In genomic region chr1:222464841-222465210, GRCh38 we compare ENCODE assay signal across 8 cellular contexts.
A peak's percentile ranks its signal among the peaks of the same experiment; 100 is the strongest.
DNase-seq lines count a peak whose midpoint lies in the region; ATAC-seq and TF ChIP-seq lines count a peak whose summit lies in the region.

No MANE protein-coding gene starts in this region.

- POLR2A ChIA-PET in HEK293T (lab: Yijun Ruan, JAX) (interaction anchor here (1.5 to 2.0 kb wide), 4 partner anchors 125 to 179 kb away, joined by 5 to 8 read pairs (median 6); partner anchors contain the start of gene TAF1A), WTC11 (lab: Charles Lee) (no interaction called here)

- CTCF ChIA-PET in HEK293T (lab: Yijun Ruan, JAX) (interaction anchor here (0.8 to 2.4 kb wide), 6 partner anchors 9 to 1064 kb away, joined by 3 to 20 read pairs (median 4); no protein-coding TSS in a partner anchor), WTC11 (lab: Charles Lee) (interaction anchor here (0.6 to 3.6 kb wide), 12 partner anchors 8 to 294 kb away, joined by 3 to 40 read pairs (median 4); no protein-coding TSS in a partner anchor)

- peak overlapping the region; percentile 72 for H3K27ac ChIP-seq in caudate nucleus (ENCODE audit: low read depth, low read length)

- H3K4me3 ChIP-seq in kidney epithelial cell (ENCODE audit: low read depth, low read length): peak overlapping the region; percentile 33

- in situ Hi-C loops in G401 (cut with HindIII; ENCODE audit: low sequenced_read_pairs): no loop called here

- TF ChIP-seq CTCF in WTC11 (IDR thresholded peaks at IDR 0.05) (no peak), kidney epithelial cell (IDR thresholded peaks at IDR 0.05; ENCODE audit: insufficient read depth, low read length, poor library complexity, severe bottlenecking) (no peak)

- peak overlapping the region; percentile 81; the same call in 1 of the 2 replicates for H3K27ac Mint-ChIP-seq in WTC11

- H3K4me1 Mint-ChIP-seq in WTC11: peaks cover 3% of the 10 kb centered on the region

- H3K36me3 ChIP-seq in kidney epithelial cell (ENCODE audit: control insufficient read depth, insufficient read depth, low read length): no peaks in the 10 kb centered on the region

- no peaks in the 10 kb centered on the region for H3K27me3 ChIP-seq in kidney epithelial cell (ENCODE audit: control insufficient read depth, insufficient read depth, low read length)

- no peaks in the 10 kb centered on the region for H3K27me3 Mint-ChIP-seq in WTC11 (ENCODE audit: low read depth)

- H3K9me3 Mint-ChIP-seq in WTC11: peaks cover 25% of the 10 kb centered on the region

- peak overlapping the region; percentile 89 for H3K4me3 Mint-ChIP-seq in WTC11

- DNase-seq in G401 (ENCODE audit: low spot score): peak; percentile 60
- peak; percentile 48 for DNase-seq in HEK293T (ENCODE audit: extremely low spot score)
- DNase-seq in NCI-H1092 (lab: John Stamatoyannopoulos, UW): peak; percentile 28
- DNase-seq in WTC11 (ENCODE audit: low spot score): peak; percentile 65
- DNase-seq in caudate nucleus (lab: John Stamatoyannopoulos, UW): peak in 41 of 61 donors; percentile 0 to 70 (median 38)
- DNase-seq in kidney epithelial cell (ENCODE audit: low read depth): no peak
- peak; percentile 45 to 69 for DNase-seq in stimulated activated CD4-positive, alpha-beta T cell treated with anti-CD3 and anti-CD28 coated beads, Interleukin-1b, Interleukin-23, amount 100 ng/mL, for 4 hours (ENCODE audit: low read depth in 2 of 2)
- no peak for DNase-seq in GM19240 (ENCODE audit: insufficient read length, low spot score)

- ATAC-seq in WTC11: peak; percentile 4; the same call in 1 of the 2 replicates

- H3K36me3 Mint-ChIP-seq in WTC11: 0 out of 2 replicates have a peak, but pooled peaks cover under 1% of the 10 kb centered on the region

TF ChIP-seq in HEK293T, 16 proteins besides CTCF, POLR2A, EP300 and RAD21:
- peak; percentile 38; the same call in 1 of the 2 replicates for TF ChIP-seq L3MBTL2 (conservative IDR thresholded peaks at IDR 0.05)
- peak; percentile 39; the same call in 1 of the 2 replicates for TF ChIP-seq CTBP1 (IDR thresholded peaks at IDR 0.05; ENCODE audit: borderline replicate concordance)
- peak; percentile 64; the same call in 1 of the 2 replicates for TF ChIP-seq ARNT (IDR thresholded peaks at IDR 0.05)
- no peak for TF ChIP-seq NFRKB (IDR thresholded peaks at IDR 0.05)
TF ChIP-seq in HEK293T: peak in this region for 3.

TF ChIP-seq in WTC11, 78 proteins besides CTCF, POLR2A, EP300 and RAD21:
- no peak for TF ChIP-seq FOXP1 (CRISPR knock-in tag; IDR thresholded peaks at IDR 0.05; ENCODE audit: borderline replicate concordance)
- peak; percentile 84 for TF ChIP-seq USF2 (CRISPR knock-in tag; IDR thresholded peaks at IDR 0.05)
- peak; percentile 80 for TF ChIP-seq USF1 (CRISPR knock-in tag; IDR thresholded peaks at IDR 0.05)
- 0 out of 2 replicates have a peak, but pooled peaks have one; percentile 15 for TF ChIP-seq ZNF425 (CRISPR knock-in tag; conservative IDR thresholded peaks at IDR 0.05)

Comparison
In these comparisons a context has a peak if more than half of its experiments do, and no peak if none do; other contexts are left out.
1. DNase-seq: peak in G401 (single experiment), HEK293T (single experiment), NCI-H1092 (single experiment), WTC11 (single experiment), caudate nucleus (41 of 61) and stimulated activated CD4-positive, alpha-beta T cell treated with anti-CD3 and anti-CD28 coated beads, Interleukin-1b, Interleukin-23, amount 100 ng/mL, for 4 hours (2 of 2); none in kidney epithelial cell (single experiment) and GM19240 (single experiment).